24 cellular contexts compared by ENCODE assay signal in genomic region chr10:130751851-130752250, GRCh38.
"Had no signal": no experiment of that assay in that cellular context is flagged by ENCODE, and none has a peak within 500 bp of the region (broad histone marks: within the 10 kb centered on the region; RNA-seq: fewer than 3 reads in every experiment).

No MANE protein-coding gene starts in this region.

- H3K36me3 ChIP-seq: gastroesophageal sphincter, left ventricle myocardium inferior, ovary, prostate gland, upper lobe of left lung had no signal

- H3K27me3 ChIP-seq: gastroesophageal sphincter, ovary, upper lobe of left lung had no signal

- H3K27ac ChIP-seq: coronary artery, dorsolateral prefrontal cortex, gastroesophageal sphincter, left ventricle myocardium inferior, ovary, prostate gland, upper lobe of left lung, VCaP had no signal

- H3K9ac ChIP-seq: SK-N-SH had no signal

- H3K27me3 Mint-ChIP-seq: activated naive CD8-positive, alpha-beta T cell had no signal

- H3K36me3 Mint-ChIP-seq: activated naive CD8-positive, alpha-beta T cell had no signal

- H3K9me3 ChIP-seq: ovary, prostate gland, SK-N-SH, upper lobe of left lung had no signal

- H3K4me3 ChIP-seq: coronary artery, dorsolateral prefrontal cortex, gastroesophageal sphincter, left ventricle myocardium inferior, lung, ovary, prostate gland, upper lobe of left lung had no signal

- H3K4me3 Mint-ChIP-seq: activated naive CD8-positive, alpha-beta T cell; naive B cell; T-helper 1 cell treated with Interleukin-12 subunit alpha and Interleukin-12 subunit beta and Interleukin-4 antibody, amounts not matched to agents 30 μg/mL and 1 μg/mL, for 36 hours had no signal

- ATAC-seq: gastroesophageal sphincter; stimulated activated naive CD8-positive, alpha-beta T cell treated with anti-CD3 and anti-CD28 coated beads, Interleukin-15, Interleukin-2, amounts not matched to agents 100 U/mL and 50 U/mL, for 24 hours had no signal

- H3K27ac Mint-ChIP-seq: activated naive CD8-positive, alpha-beta T cell; naive B cell; T-helper 1 cell treated with Interleukin-12 subunit alpha and Interleukin-12 subunit beta and Interleukin-4 antibody, amounts not matched to agents 30 μg/mL and 1 μg/mL, for 36 hours had no signal

- H3K4me1 ChIP-seq: gastroesophageal sphincter, left ventricle myocardium inferior, prostate gland, upper lobe of left lung had no signal

- DNase-seq: activated CD4-positive, alpha-beta T cell treated with anti-CD3 and anti-CD28 coated beads for 4 hours; activated CD4-positive, alpha-beta T cell treated with anti-CD3 and anti-CD28 coated beads, Interleukin-2, amount 50 U/mL, for 4 hours; activated CD8-positive, alpha-beta memory T cell treated with anti-CD3 and anti-CD28 coated beads for 24 hours; activated T-cell treated with anti-CD3 and anti-CD28 coated beads, Interleukin-2, amount 50 U/mL, for 1 hour; anterior cingulate cortex; effector memory CD4-positive, alpha-beta T cell; hippocampal formation; left ventricle myocardium inferior; naive B cell; SK-N-SH; stimulated activated CD4-positive, alpha-beta T cell treated with anti-CD3 and anti-CD28 coated beads, Interleukin-2, amount 100 ng/mL, for 48 hours; stimulated activated naive CD8-positive, alpha-beta T cell treated with anti-CD3 and anti-CD28 coated beads, Interleukin-15, Interleukin-2, amounts not matched to agents 100 U/mL and 50 U/mL, for 24 hours; SW 1271; T-helper 9 cell had no signal
